11 cellular contexts compared by ENCODE assay signal in genomic region chr2:150410809-150411208, GRCh38.
DNase-seq lines count a peak whose midpoint lies in the region; ATAC-seq, FAIRE-seq and TF ChIP-seq lines count a peak whose summit lies in the region.
"Had no signal": no experiment of that assay in that cellular context is flagged by ENCODE, and none has a peak within 500 bp of the region (broad histone marks: within the 10 kb centered on the region; RNA-seq: fewer than 3 reads in every experiment).

No MANE protein-coding gene starts in this region.

- no peaks in the 10 kb centered on the region for H3K9me3 ChIP-seq in kidney (ENCODE audit: control insufficient read depth in 1 of 2, low read length in 2 of 2)

- H3K4ac ChIP-seq in mesendoderm (ENCODE audit: low read depth, low read length) = no peak overlapping the region

- intact Hi-C loops in kidney (cut with DNase I) = no loop called here

- H4K8ac ChIP-seq in mesendoderm (ENCODE audit: low read depth, low read length) = no peak overlapping the region

- no peak overlapping the region for H2AK5ac ChIP-seq in mesendoderm (ENCODE audit: low read length)

- ATAC-seq in GM19023 (IDR thresholded peaks at IDR 0.05; ENCODE audit: unreplicated experiment) = no peak

- H2BK15ac ChIP-seq in mesendoderm (replicated peaks; ENCODE audit: low read depth) = no peak overlapping the region

- no peak overlapping the region for H2BK120ac ChIP-seq in mesendoderm (ENCODE audit: low read depth, low read length)

- no peak overlapping the region for H4K5ac ChIP-seq in mesendoderm (ENCODE audit: low read length)

- no peaks in the 10 kb centered on the region for H3K27me3 ChIP-seq in mesendoderm (ENCODE audit: insufficient read depth, low read length, poor library complexity)

- H3K18ac ChIP-seq in mesendoderm (ENCODE audit: low read length) = no peak overlapping the region

- H3K79me2 ChIP-seq in mesendoderm (ENCODE audit: control insufficient read depth, insufficient read depth, low read length) = no peaks in the 10 kb centered on the region

- no peak overlapping the region for H3K56ac ChIP-seq in mesendoderm (ENCODE audit: low read length)

- no peaks in the 10 kb centered on the region for H3K79me1 ChIP-seq in mesendoderm (ENCODE audit: low read length)

- no peak overlapping the region for H3K9ac ChIP-seq in mesendoderm (ENCODE audit: low read length)
- H3K9ac ChIP-seq in kidney (ENCODE audit: low read length in 2 of 2) = no peak overlapping the region

- FAIRE-seq in kidney (lab: Jason Lieb, UNC) = no peak

- WGBS in mesendoderm (ENCODE audit: extremely low coverage, insufficient coverage, low lambda C conversion rate) = no CpG with 5 or more reads among the region's 3 CpGs

- TF ChIP-seq CTCF in AG10803 (conservative IDR thresholded peaks at IDR 0.05; ENCODE audit: low read length) (no peak), kidney (IDR thresholded peaks at IDR 0.05; ENCODE audit: borderline replicate concordance, extremely low read depth, insufficient read depth) (no peak)

- H3K23ac ChIP-seq in mesendoderm (ENCODE audit: low read length) = no peak overlapping the region

- DNase-seq in AG10803 (ENCODE audit: low read depth) = peak; percentile 73
- DNase-seq in HuH-7.5 (ENCODE audit: low spot score) = peak; percentile 20
- DNase-seq in cerebellar cortex (ENCODE audit: low spot score) = peak; percentile 61
- DNase-seq in mesendoderm = peak; percentile 97
- DNase-seq in T-helper 1 cell = no peak
- DNase-seq in kidney = no peak
- DNase-seq in SK-N-DZ (ENCODE audit: low spot score) = no peak
- DNase-seq: dorsolateral prefrontal cortex, NCI-H1048 had no signal

- H3K36me3 ChIP-seq in mesendoderm (ENCODE audit: control insufficient read depth, insufficient read depth, low read length) (no peaks in the 10 kb centered on the region), kidney (ENCODE audit: control insufficient read depth in 1 of 2, insufficient read depth in 2 of 2, low read length in 2 of 2) (no peaks in the 10 kb centered on the region)

- H3K27ac ChIP-seq in mesendoderm (ENCODE audit: low read depth, low read length) (no peak overlapping the region), kidney (ENCODE audit: low read depth in 2 of 2, low read length in 2 of 2) (no peak overlapping the region)
- H3K27ac ChIP-seq: C4-2B, dorsolateral prefrontal cortex had no signal

- H3K4me2 ChIP-seq in mesendoderm (ENCODE audit: low read length) = no peak overlapping the region

- H2BK5ac ChIP-seq in mesendoderm (ENCODE audit: low read length) = no peak overlapping the region

- H3K4me3 ChIP-seq in AG10803 (ENCODE audit: low read length) = no peak overlapping the region
- H3K4me3 ChIP-seq in mesendoderm (ENCODE audit: low read length) = no peak overlapping the region
- H3K4me3 ChIP-seq in kidney (ENCODE audit: low read length in 2 of 2) = no peak overlapping the region
- H3K4me3 ChIP-seq: dorsolateral prefrontal cortex had no signal

- H3K4me1 ChIP-seq in mesendoderm (ENCODE audit: control insufficient read depth, low read depth, low read length) (peaks cover 3% of the 10 kb centered on the region), kidney (ENCODE audit: control insufficient read depth in 1 of 2, insufficient read depth in 1 of 2, low read depth in 1 of 2, low read length in 2 of 2) (peaks cover 0 to 13% of the 10 kb centered on the region in 2 donors)

Comparison
In these comparisons a context has a peak if more than half of its experiments do, and no peak if none do; other contexts are left out.
1. DNase-seq: peak in AG10803 (single experiment), HuH-7.5 (single experiment), cerebellar cortex (single experiment) and mesendoderm (single experiment); none in T-helper 1 cell (0 of 5), kidney (single experiment) and SK-N-DZ (single experiment).